In the genomic region with DNA sequence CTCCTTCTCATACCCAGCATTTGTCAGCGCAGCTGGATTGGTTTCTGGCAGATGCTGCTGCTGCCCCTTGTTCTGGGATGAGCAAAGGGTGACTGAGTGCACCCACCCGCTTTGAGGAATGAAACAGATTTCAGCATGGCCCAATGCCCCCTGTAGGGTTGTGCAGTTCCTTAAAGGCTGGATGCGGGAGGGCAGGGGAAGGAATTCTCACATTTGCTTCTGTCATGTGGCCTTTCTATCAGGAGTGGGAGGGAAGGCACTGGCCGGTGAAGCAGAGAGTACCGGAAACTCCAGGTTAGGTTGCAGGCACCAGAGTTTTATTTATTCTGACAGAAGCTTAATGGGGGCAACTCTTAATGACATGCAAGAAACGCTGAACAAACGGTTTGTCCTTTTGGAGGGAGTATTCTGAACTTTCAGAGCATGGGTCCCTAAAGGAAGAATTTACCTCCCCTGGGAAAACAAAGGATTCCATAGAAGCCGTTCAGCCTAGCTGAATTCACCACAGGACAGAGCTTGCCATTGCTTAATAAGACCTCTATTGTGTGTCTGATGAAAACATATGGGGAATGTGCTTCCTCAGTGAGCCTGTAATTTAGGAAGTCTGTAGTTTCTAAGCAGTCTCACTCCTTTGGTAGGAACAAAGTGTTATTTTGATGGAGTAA, we compare ENCODE assay signal across 1 cellular context.
TF ChIP-seq lines count a peak whose summit lies in the region.

No MANE protein-coding gene starts in this region.

TF ChIP-seq in HepG2, 621 proteins besides CTCF, POLR2A, EP300 and RAD21 (continued from another document):
- TF ChIP-seq, protein P1, sequence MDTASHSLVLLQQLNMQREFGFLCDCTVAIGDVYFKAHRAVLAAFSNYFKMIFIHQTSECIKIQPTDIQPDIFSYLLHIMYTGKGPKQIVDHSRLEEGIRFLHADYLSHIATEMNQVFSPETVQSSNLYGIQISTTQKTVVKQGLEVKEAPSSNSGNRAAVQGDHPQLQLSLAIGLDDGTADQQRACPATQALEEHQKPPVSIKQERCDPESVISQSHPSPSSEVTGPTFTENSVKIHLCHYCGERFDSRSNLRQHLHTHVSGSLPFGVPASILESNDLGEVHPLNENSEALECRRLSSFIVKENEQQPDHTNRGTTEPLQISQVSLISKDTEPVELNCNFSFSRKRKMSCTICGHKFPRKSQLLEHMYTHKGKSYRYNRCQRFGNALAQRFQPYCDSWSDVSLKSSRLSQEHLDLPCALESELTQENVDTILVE (CRISPR knock-in tag; IDR thresholded peaks at IDR 0.05): no peak
- no peak for TF ChIP-seq RBM39 (IDR thresholded peaks at IDR 0.05; ENCODE audit: low read depth, low read length, poor library complexity, severe bottlenecking)
